ENCODE assay signal across 10 cellular contexts in the genomic region with DNA sequence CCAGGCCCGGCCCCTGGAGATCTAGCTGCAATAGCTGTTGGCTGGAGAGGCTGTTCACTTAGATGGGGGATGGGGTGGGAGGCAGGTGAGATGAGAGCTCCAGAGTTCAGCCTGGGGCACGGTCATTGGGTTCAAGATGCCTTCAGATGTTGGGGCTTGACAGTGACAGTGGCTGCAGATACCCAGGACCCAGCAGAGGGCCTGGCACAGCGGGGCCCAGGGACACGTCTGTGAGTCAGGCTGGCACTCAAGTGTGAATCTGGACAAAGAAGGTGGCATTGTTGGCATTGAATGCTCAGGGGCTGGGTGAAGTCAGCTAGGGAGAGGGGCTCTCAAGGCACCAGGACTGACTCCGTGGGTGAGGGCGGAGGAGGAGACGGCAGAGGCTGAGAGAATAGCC.
A peak's percentile ranks its signal among the peaks of the same experiment; 100 is the strongest.
DNase-seq lines count a peak whose midpoint lies in the region; ATAC-seq and TF ChIP-seq lines count a peak whose summit lies in the region.
"Had no signal": no experiment of that assay in that cellular context is flagged by ENCODE, and none has a peak within 500 bp of the region (broad histone marks: within the 10 kb centered on the region; RNA-seq: fewer than 3 reads in every experiment).

No MANE protein-coding gene starts in this region.

- H3K4me1 ChIP-seq in CD8-positive, alpha-beta memory T cell (ENCODE audit: insufficient read depth, low read length): peaks cover 98% of the 10 kb centered on the region
- H3K4me1 ChIP-seq in Karpas-422 (ENCODE audit: low read length) (peaks cover 87% of the 10 kb centered on the region), neural progenitor cell (peaks cover 74% of the 10 kb centered on the region)

- H3K79me2 ChIP-seq in Karpas-422 (ENCODE audit: low read length) (peaks cover 90% of the 10 kb centered on the region), neural progenitor cell (ENCODE audit: low read depth) (peaks cover 84% of the 10 kb centered on the region)

- DNase-seq in CD8-positive, alpha-beta memory T cell: no peak
- DNase-seq in Karpas-422 (no peak), neural progenitor cell (ENCODE audit: low spot score) (no peak), COLO829 (ENCODE audit: low spot score) (no peak), NCI-H1092 treated with DMSO at 0.1 percent for 48 hours (lab: John Stamatoyannopoulos, UW) (no peak), germinal center (ENCODE audit: low spot score) (no peak)
- no peak for DNase-seq in central memory CD8-positive, alpha-beta T cell (ENCODE audit: low spot score in 2 of 2)
- DNase-seq: aorta, dorsolateral prefrontal cortex, NCI-H1105 had no signal

- H3K9me3 Mint-ChIP-seq in CD8-positive, alpha-beta memory T cell: no peaks in the 10 kb centered on the region
- no peaks in the 10 kb centered on the region for H3K9me3 Mint-ChIP-seq in central memory CD8-positive, alpha-beta T cell
- no peaks in the 10 kb centered on the region for H3K9me3 Mint-ChIP-seq in neural progenitor cell

- CTCF ChIA-PET in CD8-positive, alpha-beta memory T cell (lab: Charles Lee): interaction anchor here (0.6 to 2.2 kb wide), 5 partner anchors 26 to 68 kb away, joined by 3 to 11 read pairs (median 4); no protein-coding TSS in a partner anchor

- H3K9me3 ChIP-seq in CD8-positive, alpha-beta memory T cell (ENCODE audit: low read length): no peaks in the 10 kb centered on the region
- no peaks in the 10 kb centered on the region for H3K9me3 ChIP-seq in Karpas-422 (ENCODE audit: low read length)
- no peaks in the 10 kb centered on the region for H3K9me3 ChIP-seq in neural progenitor cell (ENCODE audit: low read depth)

- H3K4me3 Mint-ChIP-seq in CD8-positive, alpha-beta memory T cell: peak overlapping the region in 6 of 7 donors; percentile 19 to 57 (median 47)
- H3K4me3 Mint-ChIP-seq in central memory CD8-positive, alpha-beta T cell: peak overlapping the region; percentile 68
- H3K4me3 Mint-ChIP-seq in neural progenitor cell: peak overlapping the region; percentile 65

- H2AFZ ChIP-seq in Karpas-422 (ENCODE audit: low read length) (no peak overlapping the region), neural progenitor cell (replicated peaks) (no peak overlapping the region)

- H3K4me1 Mint-ChIP-seq in CD8-positive, alpha-beta memory T cell: peaks cover 87 to 98% (median 92%) of the 10 kb centered on the region in 3 donors
- H3K4me1 Mint-ChIP-seq in central memory CD8-positive, alpha-beta T cell: peaks cover 81% of the 10 kb centered on the region
- H3K4me1 Mint-ChIP-seq in neural progenitor cell: peaks cover 86% of the 10 kb centered on the region

- peak overlapping the region; percentile 10; the same call in 1 of the 2 replicates for H3K9ac ChIP-seq in Karpas-422 (ENCODE audit: low read length)
- no peak overlapping the region for H3K9ac ChIP-seq in neural progenitor cell

- H4K20me1 ChIP-seq in Karpas-422 (ENCODE audit: insufficient read depth, low read depth, low read length): peaks cover 4% of the 10 kb centered on the region; the same call in 1 of the 2 replicates
- peaks cover 75% of the 10 kb centered on the region for H4K20me1 ChIP-seq in neural progenitor cell (ENCODE audit: low read depth)

- no peak overlapping the region for H3K27ac ChIP-seq in CD8-positive, alpha-beta memory T cell (ENCODE audit: low read depth, low read length)
- H3K27ac ChIP-seq in Karpas-422 (ENCODE audit: low read length) (peak overlapping the region; percentile 55), neural progenitor cell (peak overlapping the region; percentile 33)

- peaks cover 14 to 80% (median 27%) of the 10 kb centered on the region in 3 donors for H3K36me3 Mint-ChIP-seq in CD8-positive, alpha-beta memory T cell
- peaks cover 41% of the 10 kb centered on the region for H3K36me3 Mint-ChIP-seq in central memory CD8-positive, alpha-beta T cell (ENCODE audit: insufficient read depth)
- peaks cover 23% of the 10 kb centered on the region for H3K36me3 Mint-ChIP-seq in neural progenitor cell

- ATAC-seq in central memory CD8-positive, alpha-beta T cell (replicated peaks; ENCODE audit: extremely low read depth, poor library complexity, severe bottlenecking): no peak

- peaks cover 0 to 4% of the 10 kb centered on the region in 2 donors for H3K27me3 Mint-ChIP-seq in CD8-positive, alpha-beta memory T cell
- no peaks in the 10 kb centered on the region for H3K27me3 Mint-ChIP-seq in central memory CD8-positive, alpha-beta T cell
- peaks cover 19% of the 10 kb centered on the region for H3K27me3 Mint-ChIP-seq in neural progenitor cell (ENCODE audit: insufficient read depth, low read depth)

- TF ChIP-seq CTCF in neural progenitor cell (IDR thresholded peaks at IDR 0.05): no peak

- peaks cover 34% of the 10 kb centered on the region for H3K36me3 ChIP-seq in CD8-positive, alpha-beta memory T cell (ENCODE audit: insufficient read depth, low read length)
- peaks cover 4% of the 10 kb centered on the region; the same call in 1 of the 2 replicates for H3K36me3 ChIP-seq in Karpas-422 (ENCODE audit: insufficient read depth, low read length)
- H3K36me3 ChIP-seq in neural progenitor cell: no peaks in the 10 kb centered on the region

- H3K4me2 ChIP-seq in Karpas-422 (ENCODE audit: low read depth, low read length, poor library complexity, severe bottlenecking) (no peak overlapping the region), neural progenitor cell (no peak overlapping the region)

- no peaks in the 10 kb centered on the region for H3K27me3 ChIP-seq in CD8-positive, alpha-beta memory T cell (ENCODE audit: insufficient read depth, low read length, poor library complexity, severe bottlenecking)
- H3K27me3 ChIP-seq in Karpas-422 (ENCODE audit: low read length) (no peaks in the 10 kb centered on the region), neural progenitor cell (no peaks in the 10 kb centered on the region)
- H3K27me3 ChIP-seq: dorsolateral prefrontal cortex had no signal

- H3F3A ChIP-seq in neural progenitor cell (ENCODE audit: low read depth): peaks cover 83% of the 10 kb centered on the region

- POLR2A ChIA-PET in CD8-positive, alpha-beta memory T cell (lab: Charles Lee): interaction anchor here (0.8 to 1.5 kb wide), 3 partner anchors 9 to 53 kb away, joined by 3 to 6 read pairs (median 3); no protein-coding TSS in a partner anchor

- H3K9me2 ChIP-seq in Karpas-422 (replicated peaks; ENCODE audit: insufficient read depth, low read length): no peaks in the 10 kb centered on the region

- no peak overlapping the region for H3K4me3 ChIP-seq in CD8-positive, alpha-beta memory T cell (ENCODE audit: low read length)
- H3K4me3 ChIP-seq in Karpas-422 (ENCODE audit: low read length) (no peak overlapping the region), neural progenitor cell (no peak overlapping the region)
- H3K4me3 ChIP-seq: dorsolateral prefrontal cortex had no signal

- H3K27ac Mint-ChIP-seq in CD8-positive, alpha-beta memory T cell: peak overlapping the region; percentile 63 to 89 (median 83)
- peak overlapping the region; percentile 78 for H3K27ac Mint-ChIP-seq in central memory CD8-positive, alpha-beta T cell (ENCODE audit: low read depth)
- H3K27ac Mint-ChIP-seq in neural progenitor cell: peak overlapping the region; percentile 16

Comparison
In these comparisons a context has a peak if more than half of its experiments do, and no peak if none do; other contexts are left out.
1. H3K27ac Mint-ChIP-seq: peak in every context shown above with its lines; median percentile 83 in CD8-positive, alpha-beta memory T cell; 78 in central memory CD8-positive, alpha-beta T cell; 16 in neural progenitor cell.